In the genomic region with DNA sequence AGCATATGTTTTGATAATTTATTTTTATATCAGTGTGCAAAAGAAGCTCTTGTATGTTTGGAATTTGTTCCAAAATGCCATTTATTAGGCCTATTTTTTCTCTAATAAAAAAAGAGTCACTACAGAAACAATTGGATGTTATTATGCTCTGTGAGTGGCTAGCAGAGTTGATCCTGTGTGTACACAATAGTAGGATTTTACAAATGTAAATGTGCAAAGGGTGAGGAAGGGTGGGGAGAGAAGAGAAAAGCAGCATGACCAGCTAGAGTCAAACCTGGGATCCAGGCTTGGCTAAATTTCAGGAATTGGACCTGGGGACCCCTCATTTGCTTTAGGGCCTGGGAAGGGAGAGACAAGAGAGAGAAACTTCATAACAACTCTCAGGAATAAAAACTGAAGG, we compare ENCODE assay signal across 1 cellular context.
TF ChIP-seq lines count a peak whose summit lies in the region.

No MANE protein-coding gene starts in this region.

TF ChIP-seq in WTC11, 78 proteins besides CTCF, POLR2A, EP300 and RAD21 (continued from another document):
- TF ChIP-seq ARID4B (CRISPR knock-in tag; IDR thresholded peaks at IDR 0.05; ENCODE audit: borderline replicate concordance) = no peak
TF ChIP-seq in WTC11: peak in this region for 0.
